Comparison of ENCODE assay signal across 8 cellular contexts in genomic region chr3:127820221-127820870, GRCh38. TPM values are rescaled to one million over a fixed set of nuclear protein-coding genes. Genes with fewer than 3 reads are reported as not detected.
A peak's percentile ranks its signal among the peaks of the same experiment; 100 is the strongest.
DNase-seq lines count a peak whose midpoint lies in the region; ATAC-seq and TF ChIP-seq lines count a peak whose summit lies in the region.

No MANE protein-coding gene starts in this region.

- POLR2A ChIA-PET in activated CD4-positive, alpha-beta T cell treated with anti-CD3 and anti-CD28 coated beads, Interleukin-2, amount 10 ng/mL, durations not matched to agents 7 days and 5 days (lab: Charles Lee), result no interaction called here

- CTCF ChIA-PET in activated CD4-positive, alpha-beta T cell treated with anti-CD3 and anti-CD28 coated beads, Interleukin-2, amount 10 ng/mL, durations not matched to agents 7 days and 5 days (lab: Charles Lee), result interaction anchor here (0.7 to 1.3 kb wide), 2 partner anchors 12 to 1088 kb away, joined by 3 to 5 read pairs; no protein-coding TSS in a partner anchor

- peaks cover 17% of the 10 kb centered on the region for H3K4me1 Mint-ChIP-seq in activated CD4-positive, alpha-beta T cell treated with anti-CD3 and anti-CD28 coated beads, Interleukin-2, amount 10 ng/mL, durations not matched to agents 7 days and 5 days

- no peak overlapping the region for H3K4me3 ChIP-seq in HL-60 (replicated peaks; ENCODE audit: insufficient read depth, low read length)
- peak overlapping the region; percentile 2 for H3K4me3 ChIP-seq in colonic mucosa

- DNase-seq in HL-60 (ENCODE audit: low read depth in 1 of 2, low spot score in 1 of 2) (peak in 1 of 2 experiments; percentile 86), colonic mucosa (no peak), retina (peak; percentile 30), NCI-H146 treated with DMSO at 0.1 percent for 48 hours (lab: John Stamatoyannopoulos, UW; ENCODE audit: unreplicated experiment) (no peak)
- DNase-seq in activated CD4-positive, alpha-beta T cell treated with anti-CD3 and anti-CD28 coated beads, Interleukin-2, amount 10 ng/mL, durations not matched to agents 7 days and 5 days, result no peak
- no peak for DNase-seq in activated CD8-positive, alpha-beta memory T cell treated with anti-CD3 and anti-CD28 coated beads for 24 hours

- H3K4me3 Mint-ChIP-seq in activated CD4-positive, alpha-beta T cell treated with anti-CD3 and anti-CD28 coated beads, Interleukin-2, amount 10 ng/mL, durations not matched to agents 7 days and 5 days, result no peak overlapping the region

- intact Hi-C loops in colonic mucosa (cut with DNase I), result no loop called here

- H3K27ac ChIP-seq in HL-60 (replicated peaks), result peak overlapping the region; percentile 70
- peak overlapping the region; percentile 84 for H3K27ac ChIP-seq in colonic mucosa

- no peak for ATAC-seq in GM21381 (IDR thresholded peaks at IDR 0.05; ENCODE audit: unreplicated experiment)

- H3K9me3 Mint-ChIP-seq in activated CD4-positive, alpha-beta T cell treated with anti-CD3 and anti-CD28 coated beads, Interleukin-2, amount 10 ng/mL, durations not matched to agents 7 days and 5 days, result no peaks in the 10 kb centered on the region

- H3K4me1 ChIP-seq in colonic mucosa, result peaks cover 21% of the 10 kb centered on the region

- H3K9ac ChIP-seq in colonic mucosa (ENCODE audit: low read depth in 2 of 2, low read length in 2 of 2), result peak overlapping the region; percentile 41 to 91

- TF ChIP-seq CTCF in GM12873 (IDR thresholded peaks at IDR 0.05; ENCODE audit: insufficient read depth, low read depth, low read length, missing control alignments) (peak; percentile 42), HL-60 (IDR thresholded peaks at IDR 0.05; ENCODE audit: insufficient read depth, low read length) (no peak), colonic mucosa (IDR thresholded peaks at IDR 0.05) (no peak)

- H3K27me3 ChIP-seq in HL-60 (ENCODE audit: insufficient read depth, poor library complexity, severe bottlenecking), result no peaks in the 10 kb centered on the region
- H3K27me3 ChIP-seq in colonic mucosa, result no peaks in the 10 kb centered on the region

- H3K36me3 Mint-ChIP-seq in activated CD4-positive, alpha-beta T cell treated with anti-CD3 and anti-CD28 coated beads, Interleukin-2, amount 10 ng/mL, durations not matched to agents 7 days and 5 days (ENCODE audit: low read depth), result no peaks in the 10 kb centered on the region

- H3K36me3 ChIP-seq in colonic mucosa, result peaks cover 3% of the 10 kb centered on the region

- no peaks in the 10 kb centered on the region for H3K9me3 ChIP-seq in colonic mucosa

- peaks cover 44% of the 10 kb centered on the region for H3K27me3 Mint-ChIP-seq in activated CD4-positive, alpha-beta T cell treated with anti-CD3 and anti-CD28 coated beads, Interleukin-2, amount 10 ng/mL, durations not matched to agents 7 days and 5 days

- H3K27ac Mint-ChIP-seq in activated CD4-positive, alpha-beta T cell treated with anti-CD3 and anti-CD28 coated beads, Interleukin-2, amount 10 ng/mL, durations not matched to agents 7 days and 5 days, result no peak overlapping the region

RNA-seq across cellular contexts. Expression of gene MGLL, which starts 2.0 kb away (rescaled TPM):
- 100 to 1,000 TPM; 123 to 200 TPM for total RNA-seq in colonic mucosa
- under 1 TPM; 0.10 to 0.25 TPM for total RNA-seq in activated CD4-positive, alpha-beta T cell treated with anti-CD3 and anti-CD28 coated beads, Interleukin-2, amount 10 ng/mL, durations not matched to agents 7 days and 5 days

Comparison
In these comparisons a context has a peak if more than half of its experiments do, and no peak if none do; other contexts are left out.
1. RNA of gene MGLL, which starts 2.0 kb away (total RNA-seq): 123 to 200 TPM in colonic mucosa; 0.10 to 0.25 TPM in activated CD4-positive, alpha-beta T cell treated with anti-CD3 and anti-CD28 coated beads, Interleukin-2, amount 10 ng/mL, durations not matched to agents 7 days and 5 days; every median in the first group is over 10 times any median in the second.